In genomic region chr2:237754182-237754581, GRCh38 we compare ENCODE assay signal across 27 cellular contexts. TPM values are rescaled to one million over a fixed set of nuclear protein-coding genes. Genes with fewer than 3 reads are reported as not detected.
A peak's percentile ranks its signal among the peaks of the same experiment; 100 is the strongest.
DNase-seq lines count a peak whose midpoint lies in the region; ATAC-seq and TF ChIP-seq lines count a peak whose summit lies in the region.
"Had no signal": no experiment of that assay in that cellular context is flagged by ENCODE, and none has a peak within 500 bp of the region (broad histone marks: within the 10 kb centered on the region; RNA-seq: fewer than 3 reads in every experiment).

No MANE protein-coding gene starts in this region.

- in situ Hi-C loops in gastrocnemius medialis (cut with MboI; ENCODE audit: low sequenced_read_pairs in 4 of 4): no loop called here

- POLR2A ChIA-PET in SK-N-SH (lab: Yijun Ruan, JAX): no interaction called here

- peaks cover 17% of the 10 kb centered on the region for H3K79me2 ChIP-seq in SK-N-SH (ENCODE audit: insufficient read depth)

- CTCF ChIA-PET in SK-N-SH (lab: Yijun Ruan, JAX): interaction anchor here (0.6 to 2.6 kb wide), 8 partner anchors 8 to 509 kb away, joined by 3 to 15 read pairs (median 3); no protein-coding TSS in a partner anchor

- H3K36me3 ChIP-seq in SK-N-SH (replicated peaks in 1 of 2; ENCODE audit: control insufficient read depth in 1 of 2, insufficient read depth in 2 of 2, low read length in 1 of 2): peaks cover 84 to 88% of the 10 kb centered on the region in 2 experiments
- H3K36me3 ChIP-seq in gastrocnemius medialis: peaks cover 0 to 89% of the 10 kb centered on the region in 2 donors
- peaks cover 72 to 100% (median 99%) of the 10 kb centered on the region in 4 donors for H3K36me3 ChIP-seq in stomach
- H3K36me3 ChIP-seq in esophagus muscularis mucosa: peaks cover 60 to 100% (median 93%) of the 10 kb centered on the region in 4 donors
- H3K36me3 ChIP-seq: neural progenitor cell had no signal

- no peak overlapping the region for H3K9ac ChIP-seq in SK-N-SH
- H3K9ac ChIP-seq: neural progenitor cell had no signal

- intact Hi-C loops in gastrocnemius medialis (cut with DNase I; ENCODE audit: low total_unique reads) (no loop called here), stomach (cut with DNase I; ENCODE audit: low total_unique reads) (no loop called here), esophagus muscularis mucosa (cut with DNase I) (no loop called here)

- H3K4me3 ChIP-seq in SK-N-SH (ENCODE audit: low read depth in 2 of 2, low read length in 1 of 2) (no peak overlapping the region), fibroblast of pulmonary artery (replicated peaks; ENCODE audit: low read depth, low read length) (no peak overlapping the region), gastrocnemius medialis (no peak overlapping the region), stomach (no peak overlapping the region), foreskin fibroblast (ENCODE audit: low read depth in 1 of 2, low read length in 2 of 2) (no peak overlapping the region), esophagus muscularis mucosa (no peak overlapping the region)
- H3K4me3 ChIP-seq: coronary artery, neural progenitor cell, pancreas, SJCRH30, skin epidermis had no signal

- H3K27ac ChIP-seq in SK-N-SH (ENCODE audit: low read depth in 2 of 2, low read length in 1 of 2): no peak overlapping the region
- peak overlapping the region in 3 of 4 donors; percentile 11 to 29 (median 14) for H3K27ac ChIP-seq in gastrocnemius medialis
- H3K27ac ChIP-seq in stomach: no peak overlapping the region
- no peak overlapping the region for H3K27ac ChIP-seq in esophagus muscularis mucosa (replicated peaks in 1 of 4)
- H3K27ac ChIP-seq: C4-2B, coronary artery, neural progenitor cell, pancreas, SJCRH30, skin epidermis had no signal

- ATAC-seq in gastrocnemius medialis: peak; percentile 72 to 76
- ATAC-seq: pancreas had no signal

- H3K27me3 ChIP-seq in SK-N-SH (ENCODE audit: insufficient read depth) (no peaks in the 10 kb centered on the region), gastrocnemius medialis (no peaks in the 10 kb centered on the region), stomach (no peaks in the 10 kb centered on the region), esophagus muscularis mucosa (no peaks in the 10 kb centered on the region)
- H3K27me3 ChIP-seq: neural progenitor cell, pancreas, SJCRH30 had no signal

- H3K9me3 ChIP-seq in SK-N-SH: no peaks in the 10 kb centered on the region
- no peaks in the 10 kb centered on the region for H3K9me3 ChIP-seq in gastrocnemius medialis
- H3K9me3 ChIP-seq in stomach: no peaks in the 10 kb centered on the region
- H3K9me3 ChIP-seq in esophagus muscularis mucosa: no peaks in the 10 kb centered on the region
- H3K9me3 ChIP-seq: pancreas, SJCRH30 had no signal

- no peak overlapping the region for H2AFZ ChIP-seq in SK-N-SH (ENCODE audit: low read depth)
- H2AFZ ChIP-seq: neural progenitor cell had no signal

- no peak for DNase-seq in SK-N-SH
- peak; percentile 68 for DNase-seq in amniotic epithelial cell (ENCODE audit: low read depth)
- peak; percentile 25 for DNase-seq in fibroblast of pulmonary artery (ENCODE audit: low read depth)
- DNase-seq in gastrocnemius medialis: no peak
- no peak for DNase-seq in stomach
- no peak for DNase-seq in foreskin fibroblast
- DNase-seq in activated CD4-positive, alpha-beta T cell treated with anti-CD3 and anti-CD28 coated beads for 4 hours: no peak
- no peak for DNase-seq in esophagus muscularis mucosa (ENCODE audit: extremely low spot score)
- DNase-seq: activated CD4-positive, alpha-beta memory T cell treated with anti-CD3 and anti-CD28 coated beads for 36 hours; activated CD4-positive, CD25-positive, alpha-beta regulatory T cell treated with anti-CD3 and anti-CD28 coated beads, Interleukin-2, amount 50 U/mL, for 72 hours; activated CD8-positive, alpha-beta memory T cell treated with anti-CD3 and anti-CD28 coated beads, Interleukin-2, amount 50 U/mL, for 4 hours; activated naive CD4-positive, alpha-beta T cell treated with anti-CD3 and anti-CD28 coated beads, Interleukin-2, amount 50 U/mL, for 16 hours; COR-L47; DMS53; effector CD8-positive, alpha-beta T cell; foreskin melanocyte; mammary epithelial cell; NCI-H146; NCI-H446 treated with DMSO at 0.1 percent for 48 hours; pancreas; retina; SJCRH30; stimulated activated naive CD4-positive, alpha-beta T cell had no signal

- TF ChIP-seq POLR2A in gastrocnemius medialis (IDR thresholded peaks at IDR 0.05) (no peak), stomach (IDR thresholded peaks at IDR 0.05) (no peak), esophagus muscularis mucosa (IDR thresholded peaks at IDR 0.05; ENCODE audit: low read depth) (no peak)

- TF ChIP-seq EP300 in SK-N-SH (IDR thresholded peaks at IDR 0.05; ENCODE audit: borderline replicate concordance in 1 of 2, low read depth in 1 of 2, low read length in 1 of 2): no peak
- TF ChIP-seq EP300 in stomach (IDR thresholded peaks at IDR 0.05): no peak
- TF ChIP-seq EP300 in esophagus muscularis mucosa (IDR thresholded peaks at IDR 0.05): no peak

- no peak for TF ChIP-seq CTCF in SK-N-SH (IDR thresholded peaks at IDR 0.05)
- no peak for TF ChIP-seq CTCF in fibroblast of pulmonary artery (IDR thresholded peaks at IDR 0.05; ENCODE audit: low read length, missing control alignments)
- TF ChIP-seq CTCF in gastrocnemius medialis (IDR thresholded peaks at IDR 0.05 in 4 of 5, conservative IDR thresholded peaks at IDR 0.05 in 1 of 5): no peak
- no peak for TF ChIP-seq CTCF in stomach (IDR thresholded peaks at IDR 0.05)
- TF ChIP-seq CTCF in foreskin fibroblast (IDR thresholded peaks at IDR 0.05; ENCODE audit: low read depth, low read length): no peak
- no peak for TF ChIP-seq CTCF in esophagus muscularis mucosa (IDR thresholded peaks at IDR 0.05)

- no peaks in the 10 kb centered on the region for H3F3A ChIP-seq in SK-N-SH (replicated peaks; ENCODE audit: insufficient read depth)

- 70% methylated on average over 3 of the region's 3 CpGs for WGBS in SK-N-SH (ENCODE audit: low lambda C conversion rate)
- 56 to 75% (median 59%) methylated on average over 3 of the region's 3 CpGs for whole genome bisulfite sequencing in stomach, 5 donors
- WGBS in esophagus muscularis mucosa: 80% methylated on average over 3 of the region's 3 CpGs

- H3K4me2 ChIP-seq in SK-N-SH: no peak overlapping the region
- H3K4me2 ChIP-seq: neural progenitor cell had no signal

- H3K4me1 ChIP-seq in SK-N-SH (ENCODE audit: control insufficient read depth in 1 of 2, insufficient read depth in 2 of 2, low read depth in 1 of 2, low read length in 1 of 2): no peaks in the 10 kb centered on the region
- H3K4me1 ChIP-seq in gastrocnemius medialis: peaks cover 4 to 16% of the 10 kb centered on the region in 2 donors
- H3K4me1 ChIP-seq in stomach: no peaks in the 10 kb centered on the region
- H3K4me1 ChIP-seq in esophagus muscularis mucosa: no peaks in the 10 kb centered on the region
- H3K4me1 ChIP-seq: pancreas, SJCRH30 had no signal

- no peaks in the 10 kb centered on the region for H4K20me1 ChIP-seq in SK-N-SH (ENCODE audit: insufficient read depth)

- H3K9me2 ChIP-seq in SK-N-SH: no peaks in the 10 kb centered on the region

- no peak for TF ChIP-seq RAD21 in SK-N-SH (IDR thresholded peaks at IDR 0.05; ENCODE audit: low read length)

TF ChIP-seq in SK-N-SH, 30 proteins besides CTCF, POLR2A, EP300 and RAD21 (continues in another document):
- TF ChIP-seq FOSL2 (IDR thresholded peaks at IDR 0.05; ENCODE audit: borderline replicate concordance, low read depth) (peak; percentile 42), TEAD4 (IDR thresholded peaks at IDR 0.05; ENCODE audit: borderline replicate concordance, insufficient read depth) (no peak), ZBTB33 (IDR thresholded peaks at IDR 0.05; ENCODE audit: borderline replicate concordance, low read depth) (no peak), NFIC (IDR thresholded peaks at IDR 0.05; ENCODE audit: borderline replicate concordance) (no peak), RCOR1 (IDR thresholded peaks at IDR 0.05; ENCODE audit: low read length) (no peak)

RNA-seq across cellular contexts. Expression of gene RBM44, which starts 44.4 kb away (rescaled TPM):
- polyA plus RNA-seq in SK-N-SH (2012; rRNA removed) (0.30 and 0.34 TPM in 2 replicates), stomach (under 1 TPM in 1 of 3 donors, not detected in 2; 0.35 TPM)
- polyA plus RNA-seq in SK-N-SH (2012; cell fraction: cytosol; rRNA removed): 0.17 and 0.18 TPM in 2 replicates
- polyA plus RNA-seq in SK-N-SH (2012; cell fraction: nucleus; rRNA removed): 0.72 and 2.2 TPM in 2 replicates
- total RNA-seq in gastrocnemius medialis (under 1 TPM; 0.07 to 0.51 (median 0.26) TPM), stomach (1 to 10 TPM in 3 of 5 donors, under 1 TPM in 1, not detected in 1; under 0.01 to 2.4 (median 1.9) TPM), esophagus muscularis mucosa (under 1 TPM; 0.42 to 0.99 (median 0.61) TPM)

Comparison
In these comparisons a context has a peak if more than half of its experiments do, and no peak if none do; other contexts are left out.
1. DNase-seq: peak in amniotic epithelial cell (single experiment) and fibroblast of pulmonary artery (single experiment); none in SK-N-SH (single experiment), gastrocnemius medialis (0 of 2), stomach (single experiment), foreskin fibroblast (0 of 2), activated CD4-positive, alpha-beta T cell treated with anti-CD3 and anti-CD28 coated beads for 4 hours (0 of 2) and esophagus muscularis mucosa (single experiment).
2. H3K27ac ChIP-seq: peak in gastrocnemius medialis (3 of 4); none in SK-N-SH (0 of 2), stomach (0 of 5) and esophagus muscularis mucosa (0 of 4).